ENCODE assay signal across 1 cellular context in the genomic region with DNA sequence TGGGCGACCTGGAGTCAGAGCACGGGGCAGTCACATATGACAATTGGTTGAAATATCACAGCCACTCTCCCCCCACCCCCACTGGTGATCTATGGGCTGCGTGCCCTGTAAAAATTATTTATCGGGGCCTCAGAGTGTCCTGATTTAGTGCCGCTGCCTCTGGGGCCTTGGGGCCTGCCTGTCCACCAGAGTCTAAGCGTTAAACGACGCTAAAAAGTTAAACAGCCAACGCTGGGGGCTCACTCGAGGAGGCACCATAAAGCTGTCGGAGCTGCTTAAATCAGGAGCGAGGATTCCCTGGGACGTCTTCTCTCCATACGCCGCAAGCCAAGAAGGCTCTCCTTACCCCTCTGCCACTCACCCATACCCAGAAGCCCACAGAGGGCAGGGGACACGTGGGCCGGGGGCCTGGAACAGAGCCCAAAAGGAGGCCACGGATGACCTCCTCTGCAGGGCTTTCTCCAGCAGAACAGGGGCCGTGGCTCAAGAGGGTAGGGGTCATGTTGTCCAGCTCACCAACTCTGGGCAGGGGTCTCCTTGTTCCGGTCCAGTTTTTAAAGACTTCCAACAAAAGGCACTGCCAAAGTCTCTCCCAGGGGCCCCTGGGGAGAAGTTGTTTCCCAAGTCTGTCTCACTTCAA.
TF ChIP-seq lines count a peak whose summit lies in the region.

No MANE protein-coding gene starts in this region.

TF ChIP-seq in HEK293, 187 proteins besides CTCF, POLR2A, EP300 and RAD21 (continued from another document):
- TF ChIP-seq, protein P1, sequence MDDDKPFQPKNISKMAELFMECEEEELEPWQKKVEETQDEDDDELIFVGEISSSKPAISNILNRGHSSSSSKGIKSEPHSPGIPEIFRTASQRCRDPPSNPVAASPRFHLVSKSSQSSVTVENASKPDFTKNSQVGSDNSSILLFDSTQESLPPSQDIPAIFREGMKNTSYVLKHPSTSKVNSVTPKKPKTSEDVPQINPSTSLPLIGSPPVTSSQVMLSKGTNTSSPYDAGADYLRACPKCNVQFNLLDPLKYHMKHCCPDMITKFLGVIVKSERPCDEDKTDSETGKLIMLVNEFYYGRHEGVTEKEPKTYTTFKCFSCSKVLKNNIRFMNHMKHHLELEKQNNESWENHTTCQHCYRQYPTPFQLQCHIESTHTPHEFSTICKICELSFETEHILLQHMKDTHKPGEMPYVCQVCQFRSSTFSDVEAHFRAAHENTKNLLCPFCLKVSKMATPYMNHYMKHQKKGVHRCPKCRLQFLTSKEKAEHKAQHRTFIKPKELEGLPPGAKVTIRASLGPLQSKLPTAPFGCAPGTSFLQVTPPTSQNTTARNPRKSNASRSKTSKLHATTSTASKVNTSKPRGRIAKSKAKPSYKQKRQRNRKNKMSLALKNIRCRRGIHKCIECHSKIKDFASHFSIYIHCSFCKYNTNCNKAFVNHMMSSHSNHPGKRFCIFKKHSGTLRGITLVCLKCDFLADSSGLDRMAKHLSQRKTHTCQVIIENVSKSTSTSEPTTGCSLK (tag by site-specific recombination; IDR thresholded peaks at IDR 0.05), result no peak
- TF ChIP-seq ZNF548 (tag by site-specific recombination; IDR thresholded peaks at IDR 0.05) (no peak), ZNF426 (tag by site-specific recombination; IDR thresholded peaks at IDR 0.05) (no peak), GLIS2 (tag by site-specific recombination; IDR thresholded peaks at IDR 0.05) (0 out of 2 replicates have a peak, but pooled peaks have one; percentile 35), ZNF76 (tag by site-specific recombination; IDR thresholded peaks at IDR 0.05; ENCODE audit: borderline replicate concordance, low read depth) (no peak), ZNF416 (tag by site-specific recombination; IDR thresholded peaks at IDR 0.05) (no peak), ZSCAN30 (tag by site-specific recombination; IDR thresholded peaks at IDR 0.05) (peak; percentile 63; the same call in 1 of the 2 replicates), ZNF624 (tag by site-specific recombination; IDR thresholded peaks at IDR 0.05) (no peak), ZNF596 (tag by site-specific recombination; IDR thresholded peaks at IDR 0.05) (0 out of 2 replicates have a peak, but pooled peaks have one; percentile 43), ZBTB7A (tag by site-specific recombination; IDR thresholded peaks at IDR 0.05; ENCODE audit: low read depth) (no peak), SALL2 (tag by site-specific recombination; IDR thresholded peaks at IDR 0.05; ENCODE audit: borderline replicate concordance) (no peak), ZNF558 (tag by site-specific recombination; IDR thresholded peaks at IDR 0.05) (no peak), SCRT1 (tag by site-specific recombination; IDR thresholded peaks at IDR 0.05; ENCODE audit: borderline replicate concordance) (no peak), ZNF341 (tag by site-specific recombination; IDR thresholded peaks at IDR 0.05; ENCODE audit: low read depth) (no peak), GLI2 (tag by site-specific recombination; IDR thresholded peaks at IDR 0.05; ENCODE audit: borderline replicate concordance, low read depth) (no peak), HOXD13 (CRISPR knock-in tag; IDR thresholded peaks at IDR 0.05; ENCODE audit: borderline replicate concordance) (no peak), PATZ1 (tag by site-specific recombination; IDR thresholded peaks at IDR 0.05) (no peak), ZNF510 (tag by site-specific recombination; IDR thresholded peaks at IDR 0.05; ENCODE audit: insufficient replicate concordance) (no peak), ZNF488 (tag by site-specific recombination; IDR thresholded peaks at IDR 0.05) (peak; percentile 69), ZNF202 (tag by site-specific recombination; IDR thresholded peaks at IDR 0.05; ENCODE audit: borderline replicate concordance) (no peak), ZNF324 (tag by site-specific recombination; IDR thresholded peaks at IDR 0.05) (no peak), ZNF157 (tag by site-specific recombination; IDR thresholded peaks at IDR 0.05) (no peak), BCL11A (tag by site-specific recombination; IDR thresholded peaks at IDR 0.05; ENCODE audit: low read depth) (no peak), IKZF3 (tag by site-specific recombination; IDR thresholded peaks at IDR 0.05) (peak; percentile 85)
- TF ChIP-seq, protein P2, sequence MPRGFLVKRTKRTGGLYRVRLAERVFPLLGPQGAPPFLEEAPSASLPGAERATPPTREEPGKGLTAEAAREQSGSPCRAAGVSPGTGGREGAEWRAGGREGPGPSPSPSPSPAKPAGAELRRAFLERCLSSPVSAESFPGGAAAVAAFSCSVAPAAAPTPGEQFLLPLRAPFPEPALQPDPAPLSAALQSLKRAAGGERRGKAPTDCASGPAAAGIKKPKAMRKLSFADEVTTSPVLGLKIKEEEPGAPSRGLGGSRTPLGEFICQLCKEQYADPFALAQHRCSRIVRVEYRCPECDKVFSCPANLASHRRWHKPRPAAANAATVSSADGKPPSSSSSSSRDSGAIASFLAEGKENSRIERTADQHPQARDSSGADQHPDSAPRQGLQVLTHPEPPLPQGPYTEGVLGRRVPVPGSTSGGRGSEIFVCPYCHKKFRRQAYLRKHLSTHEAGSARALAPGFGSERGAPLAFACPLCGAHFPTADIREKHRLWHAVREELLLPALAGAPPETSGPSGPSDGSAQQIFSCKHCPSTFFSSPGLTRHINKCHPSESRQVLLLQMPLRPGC (tag by site-specific recombination; IDR thresholded peaks at IDR 0.05), result no peak
